ENCODE assay signal across 23 cellular contexts in genomic region chr10:121819049-121819448, GRCh38.
"Had no signal": no experiment of that assay in that cellular context is flagged by ENCODE, and none has a peak within 500 bp of the region (broad histone marks: within the 10 kb centered on the region; RNA-seq: fewer than 3 reads in every experiment).

No MANE protein-coding gene starts in this region.

- H3K27ac ChIP-seq: cardiac muscle cell, neutrophil, ovary, prostate gland, tibial artery had no signal

- FAIRE-seq: endometrium, frontal cortex, islet of Langerhans had no signal

- H3K27me3 ChIP-seq: cardiac muscle cell, neutrophil, ovary, tibial artery had no signal

- DNase-seq: activated CD4-positive, alpha-beta memory T cell treated with anti-CD3 and anti-CD28 coated beads for 36 hours; activated CD4-positive, alpha-beta T cell treated with anti-CD3 and anti-CD28 coated beads for 48 hours; activated effector memory CD4-positive, alpha-beta T cell treated with Interleukin-2 at 50 U/mL for 16 hours; activated naive CD4-positive, alpha-beta T cell treated with anti-CD3 and anti-CD28 coated beads for 36 hours; activated naive CD8-positive, alpha-beta T cell treated with anti-CD3 and anti-CD28 coated beads, Interleukin-2, amount 10 ng/mL, durations not matched to agents 7 days and 5 days; activated T-cell treated with anti-CD3 and anti-CD28 coated beads, Interleukin-2, amount 50 U/mL, for 72 hours; amygdala; erythroblast; hypothalamus; left ventricle myocardium superior; mammary epithelial cell; ovary; stimulated activated CD4-positive, alpha-beta T cell treated with anti-CD3 and anti-CD28 coated beads, Interleukin-12 subunit alpha, Interleukin-12 subunit beta, amount 100 ng/mL, for 4 hours; stimulated activated CD4-positive, alpha-beta T cell treated with anti-CD3 and anti-CD28 coated beads, Interleukin-4, amount 100 ng/mL, for 4 hours; stimulated activated naive CD8-positive, alpha-beta T cell treated with anti-CD3 and anti-CD28 coated beads, Interleukin-15, amount 100 ng/mL, for 72 hours; T-helper 17 cell; tibial artery had no signal

- H3K36me3 ChIP-seq: ovary, prostate gland had no signal

- ATAC-seq: activated T-cell treated with anti-CD3 and anti-CD28 coated beads, Interleukin-2, amount 50 U/mL, for 72 hours; left ventricle myocardium superior; stimulated activated naive CD8-positive, alpha-beta T cell treated with anti-CD3 and anti-CD28 coated beads, Interleukin-15, amount 100 ng/mL, for 72 hours; T-helper 17 cell had no signal

- H3K9me3 ChIP-seq: neutrophil, ovary, prostate gland, tibial artery had no signal

- H3K4me3 ChIP-seq: cardiac muscle cell, ovary, prostate gland, tibial artery had no signal
